ENCODE assay signal across 8 cellular contexts in genomic region chr6:144006731-144007454, GRCh38. TPM values are rescaled to one million over a fixed set of nuclear protein-coding genes. Genes with fewer than 3 reads are reported as not detected.
DNase-seq lines count a peak whose midpoint lies in the region; ATAC-seq and TF ChIP-seq lines count a peak whose summit lies in the region.

No MANE protein-coding gene starts in this region.

- no peak overlapping the region for H3K27ac Mint-ChIP-seq in activated naive CD8-positive, alpha-beta T cell treated with anti-CD3 and anti-CD28 coated beads, Interleukin-2, amount 10 ng/mL, durations not matched to agents 7 days and 5 days

- no peak for ATAC-seq in activated naive CD8-positive, alpha-beta T cell treated with anti-CD3 and anti-CD28 coated beads, Interleukin-2, amount 10 ng/mL, durations not matched to agents 7 days and 5 days (ENCODE audit: low read depth)
- ATAC-seq in GM19035 (IDR thresholded peaks at IDR 0.05; ENCODE audit: unreplicated experiment), result no peak

- H3K27ac ChIP-seq in iPS-20b (ENCODE audit: low read length) (no peak overlapping the region), spleen (peak overlapping the region in 3 of 8 donors; percentile 22 to 69 (median 62))

- peaks cover 30% of the 10 kb centered on the region for H3K27me3 Mint-ChIP-seq in activated naive CD8-positive, alpha-beta T cell treated with anti-CD3 and anti-CD28 coated beads, Interleukin-2, amount 10 ng/mL, durations not matched to agents 7 days and 5 days

- no peak for TF ChIP-seq CTCF in spleen (IDR thresholded peaks at IDR 0.05 in 8 of 11, conservative IDR thresholded peaks at IDR 0.05 in 3 of 11)

- no peaks in the 10 kb centered on the region for H3K4me1 ChIP-seq in iPS-20b (ENCODE audit: insufficient read depth, low read length)
- peaks cover 0 to 20% (median 4%) of the 10 kb centered on the region in 6 donors for H3K4me1 ChIP-seq in spleen

- peaks cover 12% of the 10 kb centered on the region; the same call in 1 of the 2 replicates for H3K9me3 ChIP-seq in iPS-20b (ENCODE audit: insufficient read depth, low read depth, low read length)
- peaks cover 0 to 13% (median 8%) of the 10 kb centered on the region in 8 donors for H3K9me3 ChIP-seq in spleen

- POLR2A ChIA-PET in activated naive CD8-positive, alpha-beta T cell treated with anti-CD3 and anti-CD28 coated beads, Interleukin-2, amount 10 ng/mL, durations not matched to agents 7 days and 5 days (lab: Charles Lee), result no interaction called here

- peaks cover 2% of the 10 kb centered on the region for H3K36me3 Mint-ChIP-seq in activated naive CD8-positive, alpha-beta T cell treated with anti-CD3 and anti-CD28 coated beads, Interleukin-2, amount 10 ng/mL, durations not matched to agents 7 days and 5 days

- H3K9ac ChIP-seq in iPS-20b (ENCODE audit: low read depth, low read length), result no peak overlapping the region

- 49 to 58% (median 53%) methylated on average over 21 of the region's 21 CpGs for WGBS in spleen, 5 donors

- peak overlapping the region; percentile 39; the same call in 1 of the 2 replicates for H3K4me3 ChIP-seq in iPS-20b (ENCODE audit: low read length)
- H3K4me3 ChIP-seq in spleen, result peak overlapping the region in 7 of 8 donors; percentile 39 to 80 (median 55)

- H3K27me3 ChIP-seq in iPS-20b (ENCODE audit: insufficient read depth, low read length) (peaks cover 62% of the 10 kb centered on the region), spleen (replicated peaks in 1 of 7) (peaks cover 0 to 19% (median 0%) of the 10 kb centered on the region in 7 donors)

- H3K9me3 Mint-ChIP-seq in activated naive CD8-positive, alpha-beta T cell treated with anti-CD3 and anti-CD28 coated beads, Interleukin-2, amount 10 ng/mL, durations not matched to agents 7 days and 5 days, result peaks cover 2% of the 10 kb centered on the region

- no peaks in the 10 kb centered on the region for H3K36me3 ChIP-seq in iPS-20b (ENCODE audit: insufficient read depth, low read depth, low read length)
- H3K36me3 ChIP-seq in spleen, result no peaks in the 10 kb centered on the region

- no peak for TF ChIP-seq POLR2A in spleen (IDR thresholded peaks at IDR 0.05)

- peaks cover 12% of the 10 kb centered on the region for H3K4me1 Mint-ChIP-seq in activated naive CD8-positive, alpha-beta T cell treated with anti-CD3 and anti-CD28 coated beads, Interleukin-2, amount 10 ng/mL, durations not matched to agents 7 days and 5 days

- peak; percentile 7 for DNase-seq in stimulated activated CD4-positive, alpha-beta T cell treated with anti-CD3 and anti-CD28 coated beads, Interleukin-15, amount 100 ng/mL, for 24 hours
- no peak for DNase-seq in stimulated activated CD4-positive, alpha-beta T cell treated with anti-CD3 and anti-CD28 coated beads, Interleukin-1b, Interleukin-23, amount 100 ng/mL, for 48 hours
- no peak for DNase-seq in activated naive CD8-positive, alpha-beta T cell treated with anti-CD3 and anti-CD28 coated beads, Interleukin-2, amount 10 ng/mL, durations not matched to agents 7 days and 5 days
- no peak for DNase-seq in spleen
- no peak for DNase-seq in KG1 (lab: John Stamatoyannopoulos, UW)
- no peak for DNase-seq in effector CD8-positive, alpha-beta T cell (lab: John Stamatoyannopoulos, UW)

- intact Hi-C loops in spleen (cut with DNase I; ENCODE audit: low total_unique reads), result no loop called here

- H3K4me3 Mint-ChIP-seq in activated naive CD8-positive, alpha-beta T cell treated with anti-CD3 and anti-CD28 coated beads, Interleukin-2, amount 10 ng/mL, durations not matched to agents 7 days and 5 days, result peak overlapping the region; percentile 67

RNA-seq across cellular contexts. Expression of gene PLAGL1, which starts 1.2 kb away (rescaled TPM):
- 10 to 100 TPM; 10.9 to 11.3 TPM for total RNA-seq in activated naive CD8-positive, alpha-beta T cell treated with anti-CD3 and anti-CD28 coated beads, Interleukin-2, amount 10 ng/mL, durations not matched to agents 7 days and 5 days
- total RNA-seq in spleen, result 10 to 100 TPM; 20.4 to 34.4 (median 27.9) TPM
- 10 to 100 TPM in 1 of 3 donors, 1 to 10 TPM in 2; 7.1 to 12.2 (median 9.7) TPM for polyA plus RNA-seq in spleen
